In the genomic region with DNA sequence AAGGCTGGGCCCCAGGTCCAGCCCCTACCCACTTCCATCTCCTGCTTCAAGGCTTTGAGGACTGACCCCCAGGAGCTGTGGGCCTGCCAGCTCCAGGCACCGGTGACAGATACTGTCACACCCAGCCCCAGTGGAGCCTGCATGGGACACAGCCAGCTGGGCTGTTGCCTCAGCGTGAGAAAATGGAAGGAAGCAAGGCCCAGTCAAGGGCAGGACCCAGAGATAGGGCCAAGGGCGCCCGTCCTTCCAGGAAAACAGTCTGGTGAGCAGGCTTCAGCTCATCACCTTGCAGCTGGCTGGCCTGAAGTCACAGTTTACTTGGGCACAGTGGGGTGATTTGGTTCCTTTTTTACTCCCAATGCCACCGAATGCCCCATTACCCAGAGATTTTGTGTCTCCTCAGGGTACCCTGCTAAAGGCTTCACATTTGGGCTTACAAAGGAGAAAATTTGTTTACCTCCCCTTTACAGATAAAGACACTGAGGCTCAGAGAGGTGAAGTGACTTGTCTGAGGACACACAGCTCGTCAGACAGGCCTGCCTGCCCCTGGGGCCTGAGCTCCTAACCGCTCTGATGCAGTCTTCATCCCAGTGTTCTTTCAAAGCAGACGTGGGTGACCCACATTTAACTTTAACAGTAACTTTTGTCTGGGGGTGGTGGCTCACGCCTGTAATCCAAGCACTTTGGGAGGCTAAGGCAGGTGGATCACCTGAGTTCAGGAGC, we compare ENCODE assay signal across 1 cellular context.
TF ChIP-seq lines count a peak whose summit lies in the region.

No MANE protein-coding gene starts in this region.

TF ChIP-seq in HepG2, 621 proteins besides CTCF, POLR2A, EP300 and RAD21:
- TF ChIP-seq ZNF615 (CRISPR knock-in tag; IDR thresholded peaks at IDR 0.05; ENCODE audit: borderline replicate concordance) (no peak), BCL6 (CRISPR knock-in tag; IDR thresholded peaks at IDR 0.05) (peak; percentile 87), KDM3A (CRISPR knock-in tag; IDR thresholded peaks at IDR 0.05; ENCODE audit: low read depth) (no peak), ZEB1 (IDR thresholded peaks at IDR 0.05; ENCODE audit: insufficient replicate concordance, low read depth) (no peak), ZMYM3 (CRISPR knock-in tag; IDR thresholded peaks at IDR 0.05) (peak; percentile 73), ZNF768 (CRISPR knock-in tag; IDR thresholded peaks at IDR 0.05) (peak; percentile 96), RARA (CRISPR knock-in tag; IDR thresholded peaks at IDR 0.05) (peak; percentile 57)
- TF ChIP-seq, protein P1, sequence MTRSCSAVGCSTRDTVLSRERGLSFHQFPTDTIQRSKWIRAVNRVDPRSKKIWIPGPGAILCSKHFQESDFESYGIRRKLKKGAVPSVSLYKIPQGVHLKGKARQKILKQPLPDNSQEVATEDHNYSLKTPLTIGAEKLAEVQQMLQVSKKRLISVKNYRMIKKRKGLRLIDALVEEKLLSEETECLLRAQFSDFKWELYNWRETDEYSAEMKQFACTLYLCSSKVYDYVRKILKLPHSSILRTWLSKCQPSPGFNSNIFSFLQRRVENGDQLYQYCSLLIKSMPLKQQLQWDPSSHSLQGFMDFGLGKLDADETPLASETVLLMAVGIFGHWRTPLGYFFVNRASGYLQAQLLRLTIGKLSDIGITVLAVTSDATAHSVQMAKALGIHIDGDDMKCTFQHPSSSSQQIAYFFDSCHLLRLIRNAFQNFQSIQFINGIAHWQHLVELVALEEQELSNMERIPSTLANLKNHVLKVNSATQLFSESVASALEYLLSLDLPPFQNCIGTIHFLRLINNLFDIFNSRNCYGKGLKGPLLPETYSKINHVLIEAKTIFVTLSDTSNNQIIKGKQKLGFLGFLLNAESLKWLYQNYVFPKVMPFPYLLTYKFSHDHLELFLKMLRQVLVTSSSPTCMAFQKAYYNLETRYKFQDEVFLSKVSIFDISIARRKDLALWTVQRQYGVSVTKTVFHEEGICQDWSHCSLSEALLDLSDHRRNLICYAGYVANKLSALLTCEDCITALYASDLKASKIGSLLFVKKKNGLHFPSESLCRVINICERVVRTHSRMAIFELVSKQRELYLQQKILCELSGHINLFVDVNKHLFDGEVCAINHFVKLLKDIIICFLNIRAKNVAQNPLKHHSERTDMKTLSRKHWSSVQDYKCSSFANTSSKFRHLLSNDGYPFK (CRISPR knock-in tag; IDR thresholded peaks at IDR 0.05; ENCODE audit: borderline replicate concordance), result no peak
- TF ChIP-seq, protein P2, sequence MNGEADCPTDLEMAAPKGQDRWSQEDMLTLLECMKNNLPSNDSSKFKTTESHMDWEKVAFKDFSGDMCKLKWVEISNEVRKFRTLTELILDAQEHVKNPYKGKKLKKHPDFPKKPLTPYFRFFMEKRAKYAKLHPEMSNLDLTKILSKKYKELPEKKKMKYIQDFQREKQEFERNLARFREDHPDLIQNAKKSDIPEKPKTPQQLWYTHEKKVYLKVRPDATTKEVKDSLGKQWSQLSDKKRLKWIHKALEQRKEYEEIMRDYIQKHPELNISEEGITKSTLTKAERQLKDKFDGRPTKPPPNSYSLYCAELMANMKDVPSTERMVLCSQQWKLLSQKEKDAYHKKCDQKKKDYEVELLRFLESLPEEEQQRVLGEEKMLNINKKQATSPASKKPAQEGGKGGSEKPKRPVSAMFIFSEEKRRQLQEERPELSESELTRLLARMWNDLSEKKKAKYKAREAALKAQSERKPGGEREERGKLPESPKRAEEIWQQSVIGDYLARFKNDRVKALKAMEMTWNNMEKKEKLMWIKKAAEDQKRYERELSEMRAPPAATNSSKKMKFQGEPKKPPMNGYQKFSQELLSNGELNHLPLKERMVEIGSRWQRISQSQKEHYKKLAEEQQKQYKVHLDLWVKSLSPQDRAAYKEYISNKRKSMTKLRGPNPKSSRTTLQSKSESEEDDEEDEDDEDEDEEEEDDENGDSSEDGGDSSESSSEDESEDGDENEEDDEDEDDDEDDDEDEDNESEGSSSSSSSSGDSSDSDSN (CRISPR knock-in tag; IDR thresholded peaks at IDR 0.05), result peak; percentile 60; the same call in 1 of the 2 replicates
- TF ChIP-seq, protein P3, sequence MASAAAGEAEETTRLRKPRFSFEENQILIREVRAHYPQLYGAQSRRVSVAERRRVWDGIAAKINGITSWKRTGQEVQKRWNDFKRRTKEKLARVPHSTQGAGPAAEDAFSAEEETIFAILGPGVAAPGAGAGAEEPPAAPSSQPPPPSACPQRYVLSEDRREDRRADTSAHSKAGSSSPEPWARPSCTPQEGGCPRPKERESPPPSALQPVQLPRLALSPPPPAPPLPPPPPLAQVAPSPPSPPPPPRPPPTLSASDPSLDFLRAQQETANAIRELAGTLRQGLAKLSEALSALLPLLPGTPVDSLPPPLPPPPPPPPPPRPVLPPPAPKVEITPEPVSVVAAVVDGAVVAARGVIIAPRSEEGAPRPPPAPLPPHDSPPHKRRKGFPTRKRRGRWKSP (CRISPR knock-in tag; IDR thresholded peaks at IDR 0.05), result no peak
- TF ChIP-seq, protein P4, sequence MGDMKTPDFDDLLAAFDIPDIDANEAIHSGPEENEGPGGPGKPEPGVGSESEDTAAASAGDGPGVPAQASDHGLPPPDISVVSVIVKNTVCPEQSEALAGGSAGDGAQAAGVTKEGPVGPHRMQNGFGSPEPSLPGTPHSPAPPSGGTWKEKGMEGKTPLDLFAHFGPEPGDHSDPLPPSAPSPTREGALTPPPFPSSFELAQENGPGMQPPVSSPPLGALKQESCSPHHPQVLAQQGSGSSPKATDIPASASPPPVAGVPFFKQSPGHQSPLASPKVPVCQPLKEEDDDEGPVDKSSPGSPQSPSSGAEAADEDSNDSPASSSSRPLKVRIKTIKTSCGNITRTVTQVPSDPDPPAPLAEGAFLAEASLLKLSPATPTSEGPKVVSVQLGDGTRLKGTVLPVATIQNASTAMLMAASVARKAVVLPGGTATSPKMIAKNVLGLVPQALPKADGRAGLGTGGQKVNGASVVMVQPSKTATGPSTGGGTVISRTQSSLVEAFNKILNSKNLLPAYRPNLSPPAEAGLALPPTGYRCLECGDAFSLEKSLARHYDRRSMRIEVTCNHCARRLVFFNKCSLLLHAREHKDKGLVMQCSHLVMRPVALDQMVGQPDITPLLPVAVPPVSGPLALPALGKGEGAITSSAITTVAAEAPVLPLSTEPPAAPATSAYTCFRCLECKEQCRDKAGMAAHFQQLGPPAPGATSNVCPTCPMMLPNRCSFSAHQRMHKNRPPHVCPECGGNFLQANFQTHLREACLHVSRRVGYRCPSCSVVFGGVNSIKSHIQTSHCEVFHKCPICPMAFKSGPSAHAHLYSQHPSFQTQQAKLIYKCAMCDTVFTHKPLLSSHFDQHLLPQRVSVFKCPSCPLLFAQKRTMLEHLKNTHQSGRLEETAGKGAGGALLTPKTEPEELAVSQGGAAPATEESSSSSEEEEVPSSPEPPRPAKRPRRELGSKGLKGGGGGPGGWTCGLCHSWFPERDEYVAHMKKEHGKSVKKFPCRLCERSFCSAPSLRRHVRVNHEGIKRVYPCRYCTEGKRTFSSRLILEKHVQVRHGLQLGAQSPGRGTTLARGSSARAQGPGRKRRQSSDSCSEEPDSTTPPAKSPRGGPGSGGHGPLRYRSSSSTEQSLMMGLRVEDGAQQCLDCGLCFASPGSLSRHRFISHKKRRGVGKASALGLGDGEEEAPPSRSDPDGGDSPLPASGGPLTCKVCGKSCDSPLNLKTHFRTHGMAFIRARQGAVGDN (CRISPR knock-in tag; IDR thresholded peaks at IDR 0.05), result 0 out of 2 replicates have a peak, but pooled peaks have one; percentile 14
TF ChIP-seq in HepG2: peak in this region for 6.
